Comparison of ENCODE assay signal across 7 cellular contexts in genomic region chr1:154404511-154404931, GRCh38. TPM values are rescaled to one million over a fixed set of nuclear protein-coding genes. Genes with fewer than 3 reads are reported as not detected.
DNase-seq lines count a peak whose midpoint lies in the region; ATAC-seq and TF ChIP-seq lines count a peak whose summit lies in the region.

No MANE protein-coding gene starts in this region.

- H3K9me3 ChIP-seq in SK-N-MC (ENCODE audit: low read depth, low read length) (no peaks in the 10 kb centered on the region), BE2C (no peaks in the 10 kb centered on the region)

- no peaks in the 10 kb centered on the region for H3K9me3 Mint-ChIP-seq in stimulated activated memory B cell treated with anti-CD40 and anti-IgM and Interleukin-4, amounts not matched to agents 10 μg/mL and 1 μg/mL and 100 μg/mL, for 72 hours

- H3K36me3 ChIP-seq in SK-N-MC (ENCODE audit: insufficient read depth, low read length) (no peaks in the 10 kb centered on the region), BE2C (no peaks in the 10 kb centered on the region)

- H3K27me3 ChIP-seq in BE2C, result peaks cover 29% of the 10 kb centered on the region

- H3K27ac ChIP-seq in SK-N-MC, result no peak overlapping the region

- no peaks in the 10 kb centered on the region for H3K36me3 Mint-ChIP-seq in stimulated activated memory B cell treated with anti-CD40 and anti-IgM and Interleukin-4, amounts not matched to agents 10 μg/mL and 1 μg/mL and 100 μg/mL, for 72 hours

- no peaks in the 10 kb centered on the region; the same call in 1 of the 2 replicates for H3K4me1 ChIP-seq in BE2C

- peaks cover 61% of the 10 kb centered on the region for H3K4me1 Mint-ChIP-seq in stimulated activated memory B cell treated with anti-CD40 and anti-IgM and Interleukin-4, amounts not matched to agents 10 μg/mL and 1 μg/mL and 100 μg/mL, for 72 hours

- TF ChIP-seq CTCF in HFF-Myc (IDR thresholded peaks at IDR 0.05; ENCODE audit: low read depth, low read length, missing control alignments) (no peak), fibroblast of villous mesenchyme (IDR thresholded peaks at IDR 0.05; ENCODE audit: insufficient read depth, low read depth, low read length) (no peak), BE2C (IDR thresholded peaks at IDR 0.05; ENCODE audit: low read depth, low read length) (no peak)

- H3K27ac Mint-ChIP-seq in stimulated activated memory B cell treated with anti-CD40 and anti-IgM and Interleukin-4, amounts not matched to agents 10 μg/mL and 1 μg/mL and 100 μg/mL, for 72 hours, result peak overlapping the region; percentile 71

- H3K4me3 Mint-ChIP-seq in stimulated activated memory B cell treated with anti-CD40 and anti-IgM and Interleukin-4, amounts not matched to agents 10 μg/mL and 1 μg/mL and 100 μg/mL, for 72 hours, result peak overlapping the region; percentile 80

- no peak overlapping the region for H3K9ac ChIP-seq in SK-N-MC (ENCODE audit: insufficient read length)

- peak overlapping the region; percentile 48 for H3K4me3 ChIP-seq in HFF-Myc (replicated peaks; ENCODE audit: low read depth, low read length)
- H3K4me3 ChIP-seq in SK-N-MC, result peak overlapping the region; percentile 76
- peak overlapping the region; percentile 70 for H3K4me3 ChIP-seq in fibroblast of villous mesenchyme (ENCODE audit: low read depth, low read length)
- H3K4me3 ChIP-seq in BE2C (ENCODE audit: low read depth, low read length), result no peak overlapping the region; the same call in 1 of the 2 replicates

- ATAC-seq in stimulated activated memory B cell treated with anti-CD40 and anti-IgM and Interleukin-4, amounts not matched to agents 10 μg/mL and 1 μg/mL and 100 μg/mL, for 72 hours, result no peak
- ATAC-seq in HG02610 (IDR thresholded peaks at IDR 0.05; ENCODE audit: unreplicated experiment) (no peak), HG03469 (IDR thresholded peaks at IDR 0.05; ENCODE audit: unreplicated experiment) (no peak)

- DNase-seq in HFF-Myc (ENCODE audit: extremely low read depth, low read depth), result no peak
- DNase-seq in SK-N-MC (ENCODE audit: low read depth, low spot score), result no peak
- no peak for DNase-seq in fibroblast of villous mesenchyme (ENCODE audit: low read depth)
- DNase-seq in BE2C, result no peak

- H3K27me3 Mint-ChIP-seq in stimulated activated memory B cell treated with anti-CD40 and anti-IgM and Interleukin-4, amounts not matched to agents 10 μg/mL and 1 μg/mL and 100 μg/mL, for 72 hours, result no peaks in the 10 kb centered on the region

RNA-seq across cellular contexts. Expression of gene IL6R, which starts 0.6 kb away (rescaled TPM):
- 11.6 and 30.2 TPM in 2 replicates for total RNA-seq in fibroblast of villous mesenchyme
- polyA plus RNA-seq in BE2C (2012; ENCODE audit: insufficient read depth, insufficient read length, low read depth), result 0.28 TPM
